12 cellular contexts compared by ENCODE assay signal in the genomic region with DNA sequence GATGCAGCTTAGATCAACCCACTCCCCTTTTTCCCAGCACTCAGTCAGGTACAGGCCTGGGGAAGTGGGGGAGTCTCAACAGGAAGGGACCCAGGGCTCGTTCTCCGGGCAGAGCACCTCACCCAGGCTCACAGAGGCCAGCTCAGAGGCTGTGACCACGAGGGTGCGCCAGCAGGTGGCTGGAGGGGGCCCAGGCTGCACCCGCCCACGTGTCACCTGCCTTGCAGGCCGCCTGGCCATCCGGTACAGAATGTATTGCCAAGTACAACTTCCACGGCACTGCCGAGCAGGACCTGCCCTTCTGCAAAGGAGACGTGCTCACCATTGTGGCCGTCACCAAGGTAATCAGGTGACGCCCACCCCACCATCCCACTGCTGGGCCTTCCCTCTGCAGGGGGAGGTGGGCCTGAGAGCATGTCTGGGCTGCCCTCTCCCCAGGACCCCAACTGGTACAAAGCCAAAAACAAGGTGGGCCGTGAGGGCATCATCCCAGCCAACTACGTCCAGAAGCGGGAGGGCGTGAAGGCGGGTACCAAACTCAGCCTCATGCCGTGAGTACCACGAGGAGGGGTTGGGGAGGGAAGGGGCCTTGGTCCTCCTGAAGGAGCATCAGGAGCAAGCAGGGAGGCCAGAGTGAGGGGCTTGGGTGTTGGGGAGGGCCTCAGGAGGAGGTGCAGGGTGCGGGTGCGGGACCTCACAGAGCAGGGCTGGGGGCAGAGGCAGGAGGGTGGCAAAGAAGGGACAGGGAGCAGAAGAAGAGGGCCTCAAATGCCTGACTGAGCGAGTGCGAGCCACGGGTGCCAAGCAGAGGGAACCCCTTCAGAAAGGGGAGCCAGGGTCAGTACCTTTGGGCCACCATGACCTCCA. TPM values are rescaled to one million over a fixed set of nuclear protein-coding genes. Genes with fewer than 3 reads are reported as not detected.
A peak's percentile ranks its signal among the peaks of the same experiment; 100 is the strongest.
DNase-seq lines count a peak whose midpoint lies in the region; ATAC-seq and TF ChIP-seq lines count a peak whose summit lies in the region.
"Had no signal": no experiment of that assay in that cellular context is flagged by ENCODE, and none has a peak within 500 bp of the region (broad histone marks: within the 10 kb centered on the region; RNA-seq: fewer than 3 reads in every experiment).

No MANE protein-coding gene starts in this region.

- H3K36me3 ChIP-seq in RWPE2 (ENCODE audit: low read depth) (peaks cover 56% of the 10 kb centered on the region), esophagus squamous epithelium (peaks cover 25 to 70% (median 33%) of the 10 kb centered on the region in 3 donors)

- no peaks in the 10 kb centered on the region for H3K9me3 Mint-ChIP-seq in activated CD4-positive, alpha-beta T cell treated with anti-CD3 and anti-CD28 coated beads for 36 hours (ENCODE audit: low read depth)

- peaks cover 56% of the 10 kb centered on the region for H3K4me1 Mint-ChIP-seq in activated CD4-positive, alpha-beta T cell treated with anti-CD3 and anti-CD28 coated beads for 36 hours

- ATAC-seq in activated CD4-positive, alpha-beta T cell treated with anti-CD3 and anti-CD28 coated beads for 36 hours, result no peak
- no peak for ATAC-seq in RWPE2 (ENCODE audit: low read depth)

- WGBS in esophagus squamous epithelium, 2 donors, result 80 to 83% methylated on average over 12 to 13 of the region's 25 CpGs

- no peak for TF ChIP-seq CTCF in RWPE2 (IDR thresholded peaks at IDR 0.05; ENCODE audit: poor library complexity, severe bottlenecking)
- peak in 1 of 6 experiments; percentile 35 for TF ChIP-seq CTCF in esophagus squamous epithelium (IDR thresholded peaks at IDR 0.05)

- H3K9me3 ChIP-seq in RWPE2 (ENCODE audit: severe bottlenecking), result no peaks in the 10 kb centered on the region
- H3K9me3 ChIP-seq in esophagus squamous epithelium, result no peaks in the 10 kb centered on the region
- H3K9me3 ChIP-seq: A549 had no signal

- H3K27me3 Mint-ChIP-seq in activated CD4-positive, alpha-beta T cell treated with anti-CD3 and anti-CD28 coated beads for 36 hours, result no peaks in the 10 kb centered on the region

- intact Hi-C loops in activated CD4-positive, alpha-beta T cell treated with anti-CD3 and anti-CD28 coated beads for 36 hours (cut with DNase I, micrococcal nuclease), result no loop called here
- intact Hi-C loops in esophagus squamous epithelium (cut with DNase I), result no loop called here

- H3K4me1 ChIP-seq in RWPE2 (ENCODE audit: insufficient read depth, poor library complexity, severe bottlenecking) (peaks cover 30% of the 10 kb centered on the region), esophagus squamous epithelium (peaks cover 36 to 71% (median 37%) of the 10 kb centered on the region in 3 donors)

- no peaks in the 10 kb centered on the region for H3K27me3 ChIP-seq in RWPE2 (ENCODE audit: insufficient read depth, poor library complexity, severe bottlenecking)
- no peaks in the 10 kb centered on the region for H3K27me3 ChIP-seq in esophagus squamous epithelium

- CTCF ChIA-PET in activated CD4-positive, alpha-beta T cell treated with anti-CD3 and anti-CD28 coated beads for 36 hours (lab: Charles Lee), result interaction anchor here (0.5 to 22.1 kb wide), 20 partner anchors 9 to 225 kb away, joined by 3 to 743 read pairs (median 6); partner anchors contain the start of genes CSK and PPCDC

- H3K36me3 Mint-ChIP-seq in activated CD4-positive, alpha-beta T cell treated with anti-CD3 and anti-CD28 coated beads for 36 hours (ENCODE audit: low read depth), result peaks cover 57% of the 10 kb centered on the region

- POLR2A ChIA-PET in activated CD4-positive, alpha-beta T cell treated with anti-CD3 and anti-CD28 coated beads for 36 hours (lab: Charles Lee), result interaction anchor here (1.0 to 1.9 kb wide), 3 partner anchors 19 to 28 kb away, joined by 3 to 5 read pairs (median 5); no protein-coding TSS in a partner anchor

- no peak for TF ChIP-seq POLR2A in esophagus squamous epithelium (IDR thresholded peaks at IDR 0.05)

- H3K4me3 ChIP-seq in RWPE2 (ENCODE audit: severe bottlenecking), result no peak overlapping the region
- no peak overlapping the region for H3K4me3 ChIP-seq in esophagus squamous epithelium
- H3K4me3 ChIP-seq in skin epidermis, result no peak overlapping the region
- H3K4me3 ChIP-seq: A549 had no signal

- H3K27ac Mint-ChIP-seq in activated CD4-positive, alpha-beta T cell treated with anti-CD3 and anti-CD28 coated beads for 36 hours, result peak overlapping the region; percentile 80

- no peak for DNase-seq in activated CD4-positive, alpha-beta T cell treated with anti-CD3 and anti-CD28 coated beads for 36 hours
- DNase-seq in activated CD4-positive, alpha-beta T cell treated with anti-CD3 and anti-CD28 coated beads, Interleukin-2, amount 50 U/mL, for 1 hour, result no peak
- no peak for DNase-seq in RWPE2 (ENCODE audit: low spot score)
- DNase-seq in esophagus squamous epithelium (lab: John Stamatoyannopoulos, UW), result no peak
- DNase-seq in NCI-H345 treated with DMSO at 0.1 percent for 48 hours (lab: John Stamatoyannopoulos, UW; ENCODE audit: unreplicated experiment), result no peak
- DNase-seq in NCI-H226, result no peak
- DNase-seq in COR-L47 (lab: John Stamatoyannopoulos, UW), result no peak
- DNase-seq: mesenchymal stem cell, NCI-H2107 had no signal

- H3K27ac ChIP-seq in RWPE2 (ENCODE audit: poor library complexity, severe bottlenecking) (peak overlapping the region; percentile 76), esophagus squamous epithelium (peak overlapping the region; percentile 83 to 92 (median 84)), skin epidermis (peak overlapping the region in 14 of 21 experiments; percentile 7 to 77 (median 70))

- no peak overlapping the region for H3K4me3 Mint-ChIP-seq in activated CD4-positive, alpha-beta T cell treated with anti-CD3 and anti-CD28 coated beads for 36 hours

RNA-seq across cellular contexts. Expression of gene LMAN1L, which starts 14.0 kb away (rescaled TPM):
- total RNA-seq in activated CD4-positive, alpha-beta T cell treated with anti-CD3 and anti-CD28 coated beads for 36 hours, result under 1 TPM in 1 of 2 experiments, not detected in 1; 0.25 TPM
- under 1 TPM in 1 of 4 donors, not detected in 3; 0.18 TPM for total RNA-seq in esophagus squamous epithelium

RNA-seq across cellular contexts. Expression of gene CSK, which starts 16.7 kb away (rescaled TPM):
- total RNA-seq in activated CD4-positive, alpha-beta T cell treated with anti-CD3 and anti-CD28 coated beads for 36 hours, result 100 to 1,000 TPM; 229 to 272 TPM
- total RNA-seq in esophagus squamous epithelium, result 100 to 1,000 TPM in 1 of 4 donors, 10 to 100 TPM in 3; 30.6 to 130 (median 45.2) TPM

RNA-seq across cellular contexts. Expression of gene CPLX3, which starts 27.8 kb away (rescaled TPM):
- total RNA-seq in activated CD4-positive, alpha-beta T cell treated with anti-CD3 and anti-CD28 coated beads for 36 hours, result under 1 TPM in 1 of 2 experiments, not detected in 1; 0.11 TPM
- under 1 TPM in 1 of 4 donors, not detected in 3; 0.11 TPM for total RNA-seq in esophagus squamous epithelium
- total RNA-seq: urinary bladder had no signal

RNA-seq across cellular contexts. Expression of gene ULK3, which starts 44.3 kb away (rescaled TPM):
- 10 to 100 TPM; 40.3 to 45.2 TPM for total RNA-seq in activated CD4-positive, alpha-beta T cell treated with anti-CD3 and anti-CD28 coated beads for 36 hours
- total RNA-seq in esophagus squamous epithelium, result 100 to 1,000 TPM in 1 of 4 donors, 10 to 100 TPM in 3; 53.3 to 113 (median 60.9) TPM

RNA-seq across cellular contexts. Expression of gene CYP1A2, which starts 50.0 kb away (rescaled TPM):
- total RNA-seq in activated CD4-positive, alpha-beta T cell treated with anti-CD3 and anti-CD28 coated beads for 36 hours, result not detected
- total RNA-seq in esophagus squamous epithelium, result not detected
- total RNA-seq: urinary bladder had no signal
